ENCODE assay signal across 8 cellular contexts in the genomic region with DNA sequence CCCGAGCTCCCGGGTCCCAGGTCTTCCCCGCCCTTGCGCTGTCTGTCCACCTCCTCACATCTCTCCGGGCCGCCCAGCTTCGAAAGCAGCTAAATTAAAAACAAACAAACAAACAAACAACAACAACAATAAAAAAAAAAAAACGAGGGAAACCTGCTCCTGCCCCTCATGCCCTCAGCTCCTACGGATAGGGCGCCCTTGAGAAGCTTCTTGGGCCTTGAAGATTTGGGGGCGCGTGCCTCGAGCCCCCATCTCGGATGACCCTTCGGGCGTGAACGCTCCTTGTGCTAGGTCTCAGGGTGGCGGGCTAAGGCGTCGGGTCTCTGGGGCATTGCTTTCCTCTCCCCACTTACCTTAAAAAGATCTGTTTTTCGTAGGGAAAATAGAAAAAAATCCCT. TPM values are rescaled to one million over a fixed set of nuclear protein-coding genes. Genes with fewer than 3 reads are reported as not detected.
DNase-seq lines count a peak whose midpoint lies in the region; ATAC-seq and TF ChIP-seq lines count a peak whose summit lies in the region.

No MANE protein-coding gene starts in this region.

- H3K36me3 Mint-ChIP-seq in CD8-positive, alpha-beta T cell: no peaks in the 10 kb centered on the region
- H3K36me3 Mint-ChIP-seq in progenitor cell of endocrine pancreas (ENCODE audit: insufficient read depth): no peaks in the 10 kb centered on the region

- peaks cover 17% of the 10 kb centered on the region for H3K27me3 ChIP-seq in CD8-positive, alpha-beta T cell (ENCODE audit: insufficient read depth, low read length)

- peak overlapping the region; percentile 83 for H3K4me3 Mint-ChIP-seq in CD8-positive, alpha-beta T cell
- H3K4me3 Mint-ChIP-seq in progenitor cell of endocrine pancreas (ENCODE audit: low read depth): peak overlapping the region; percentile 66

- H3K27me3 Mint-ChIP-seq in CD8-positive, alpha-beta T cell (ENCODE audit: low read depth): peaks cover 47% of the 10 kb centered on the region
- peaks cover 68% of the 10 kb centered on the region for H3K27me3 Mint-ChIP-seq in progenitor cell of endocrine pancreas

- peak overlapping the region; percentile 60 for H3K4me3 ChIP-seq in CD8-positive, alpha-beta T cell (ENCODE audit: low read depth, low read length)
- H3K4me3 ChIP-seq in fibroblast of pulmonary artery (replicated peaks; ENCODE audit: low read depth, low read length): peak overlapping the region; percentile 51

- ATAC-seq in CD8-positive, alpha-beta T cell: no peak
- no peak for ATAC-seq in HG02623 (IDR thresholded peaks at IDR 0.05; ENCODE audit: unreplicated experiment)

- no peak overlapping the region for H3K27ac Mint-ChIP-seq in CD8-positive, alpha-beta T cell
- peak overlapping the region; percentile 88 for H3K27ac Mint-ChIP-seq in progenitor cell of endocrine pancreas

- H3K9me3 Mint-ChIP-seq in CD8-positive, alpha-beta T cell: no peaks in the 10 kb centered on the region
- no peaks in the 10 kb centered on the region for H3K9me3 Mint-ChIP-seq in progenitor cell of endocrine pancreas (ENCODE audit: low read depth)

- intact Hi-C loops in CD8-positive, alpha-beta T cell (cut with DNase I, micrococcal nuclease): loop anchor here in 1 of 2 experiments (5.0 kb wide), 1 partner anchor 149 kb away; a partner anchor contains a TSS

- no peak for DNase-seq in CD8-positive, alpha-beta T cell
- peak; percentile 4 for DNase-seq in SK-N-DZ (ENCODE audit: low spot score)
- no peak for DNase-seq in fibroblast of pulmonary artery (ENCODE audit: low read depth)
- DNase-seq in progenitor cell of endocrine pancreas (ENCODE audit: low spot score, unreplicated experiment): no peak
- no peak for DNase-seq in NCI-H510A treated with DMSO at 0.1 percent for 48 hours (lab: John Stamatoyannopoulos, UW)
- no peak for DNase-seq in stimulated activated CD4-positive, alpha-beta T cell treated with anti-CD3 and anti-CD28 coated beads, Interleukin-2, amount 100 ng/mL, for 48 hours
- DNase-seq in DMS153 treated with DMSO at 0.1 percent for 48 hours (lab: John Stamatoyannopoulos, UW; ENCODE audit: unreplicated experiment): no peak

- POLR2A ChIA-PET in CD8-positive, alpha-beta T cell (lab: Charles Lee): interaction anchor here (1.2 kb wide), 1 partner anchor 14 kb away, joined by 3 read pairs; no protein-coding TSS in a partner anchor

- H3K36me3 ChIP-seq in CD8-positive, alpha-beta T cell (ENCODE audit: insufficient read depth, low read length): no peaks in the 10 kb centered on the region

- H3K4me1 Mint-ChIP-seq in CD8-positive, alpha-beta T cell (ENCODE audit: low read depth): peaks cover 20% of the 10 kb centered on the region
- peaks cover 23% of the 10 kb centered on the region for H3K4me1 Mint-ChIP-seq in progenitor cell of endocrine pancreas (ENCODE audit: low read depth)

- H3K27ac ChIP-seq in CD8-positive, alpha-beta T cell (ENCODE audit: low read depth, low read length): no peak overlapping the region

- H3K9me3 ChIP-seq in CD8-positive, alpha-beta T cell (ENCODE audit: low read length): no peaks in the 10 kb centered on the region

- TF ChIP-seq CTCF in CD8-positive, alpha-beta T cell (IDR thresholded peaks at IDR 0.05): peak; percentile 5
- TF ChIP-seq CTCF in fibroblast of pulmonary artery (IDR thresholded peaks at IDR 0.05; ENCODE audit: low read length, missing control alignments) (no peak), progenitor cell of endocrine pancreas (IDR thresholded peaks at IDR 0.05; ENCODE audit: unreplicated experiment) (no peak)

- CTCF ChIA-PET in CD8-positive, alpha-beta T cell (lab: Charles Lee): interaction anchor here (1.0 to 1.9 kb wide), 3 partner anchors 22 to 148 kb away, joined by 3 to 5 read pairs (median 4); no protein-coding TSS in a partner anchor

- peaks cover 7% of the 10 kb centered on the region for H3K4me1 ChIP-seq in CD8-positive, alpha-beta T cell (ENCODE audit: insufficient read depth, low read length)

RNA-seq across cellular contexts. Expression of a gene that starts 0.7 kb away (rescaled TPM):
- total RNA-seq in CD8-positive, alpha-beta T cell: not detected
- polyA plus RNA-seq in SK-N-DZ (2014; cell fraction: cytosol; rRNA removed): 3.2 and 3.8 TPM in 2 replicates
- 1.2 and 2.0 TPM in 2 replicates for polyA plus RNA-seq in SK-N-DZ (2014; cell fraction: nucleus; rRNA removed)
- total RNA-seq in progenitor cell of endocrine pancreas: 0.34 and 0.67 TPM in 2 replicates
